29 cellular contexts compared by ENCODE assay signal in genomic region chr1:208134491-208134890, GRCh38.
A peak's percentile ranks its signal among the peaks of the same experiment; 100 is the strongest.
DNase-seq lines count a peak whose midpoint lies in the region; ATAC-seq and TF ChIP-seq lines count a peak whose summit lies in the region.
"Had no signal": no experiment of that assay in that cellular context is flagged by ENCODE, and none has a peak within 500 bp of the region (broad histone marks: within the 10 kb centered on the region; RNA-seq: fewer than 3 reads in every experiment).

No MANE protein-coding gene starts in this region.

- H3K36me3 Mint-ChIP-seq in GM23338 (ENCODE audit: low read depth) = no peaks in the 10 kb centered on the region
- H3K36me3 Mint-ChIP-seq: natural killer cell had no signal

- ATAC-seq in GM23338 = peak; percentile 22
- ATAC-seq in GM18502 (IDR thresholded peaks at IDR 0.05; ENCODE audit: poor library complexity, unreplicated experiment) = no peak
- ATAC-seq in HG02981 (IDR thresholded peaks at IDR 0.05; ENCODE audit: unreplicated experiment) = no peak
- ATAC-seq: activated T-helper 17 cell treated with anti-CD3 and anti-CD28 coated beads, Interleukin-2, amount 50 U/mL, for 72 hours; lower lobe of right lung; natural killer cell had no signal

- no peaks in the 10 kb centered on the region for H3K9me3 Mint-ChIP-seq in GM23338
- H3K9me3 Mint-ChIP-seq: activated CD4-positive, alpha-beta memory T cell treated with anti-CD3 and anti-CD28 coated beads, Interleukin-2, amount 10 ng/mL, durations not matched to agents 7 days and 5 days; activated T-helper 17 cell treated with anti-CD3 and anti-CD28 coated beads, Interleukin-2, amount 50 U/mL, for 72 hours; natural killer cell; T-helper 1 cell treated with Interleukin-12 subunit alpha and Interleukin-12 subunit beta and Interleukin-4 antibody, amounts not matched to agents 30 μg/mL and 1 μg/mL, for 36 hours had no signal

- TF ChIP-seq CTCF in GM23338 (conservative IDR thresholded peaks at IDR 0.05; ENCODE audit: low read depth in 2 of 2) = no peak

- H3K27me3 Mint-ChIP-seq in GM23338 (ENCODE audit: insufficient read depth, low read depth, poor library complexity) = peaks cover 11% of the 10 kb centered on the region

- DNase-seq in GM23338 (ENCODE audit: low spot score) (peak; percentile 35), SK-N-MC (ENCODE audit: low read depth, low spot score) (no peak), iPS-NIHi7 (ENCODE audit: extremely low spot score) (peak; percentile 49), cerebellar nuclear complex (lab: John Stamatoyannopoulos, UW) (no peak)
- DNase-seq: activated CD4-positive, alpha-beta memory T cell treated with anti-CD3 and anti-CD28 coated beads, Interleukin-2, amount 10 ng/mL, durations not matched to agents 7 days and 5 days; activated CD4-positive, alpha-beta T cell treated with anti-CD3 and anti-CD28 coated beads for 1 hour; activated CD8-positive, alpha-beta memory T cell treated with anti-CD3 and anti-CD28 coated beads, Interleukin-2, amount 50 U/mL, for 48 hours; activated naive CD4-positive, alpha-beta T cell treated with anti-CD3 and anti-CD28 coated beads, Interleukin-2, amount 50 U/mL, for 16 hours; amygdala; Caco-2; dermis blood vessel endothelial cell; DMS79 treated with DMSO at 0.1 percent for 48 hours; glutamatergic neuron; Kasumi-1; lower lobe of right lung; natural killer cell; NCI-H1436 treated with DMSO at 0.1 percent for 48 hours; NCI-H2227 treated with DMSO at 0.1 percent for 48 hours; NCI-H748 treated with DMSO at 0.1 percent for 48 hours; SK-N-SH; spleen had no signal

- H3K27ac ChIP-seq in GM23338 (ENCODE audit: low read depth) = no peak overlapping the region
- H3K27ac ChIP-seq in SK-N-MC = peak overlapping the region; percentile 64
- H3K27ac ChIP-seq in skeletal muscle tissue (ENCODE audit: low read depth, low read length) = peak overlapping the region; percentile 51
- H3K27ac ChIP-seq: cardiac muscle cell, lower lobe of right lung, right atrium auricular region, spleen had no signal

- H3K4me1 ChIP-seq in GM23338 (ENCODE audit: insufficient read depth) (peaks cover 36% of the 10 kb centered on the region), skeletal muscle tissue (ENCODE audit: control insufficient read depth in 3 of 3, insufficient read depth in 3 of 3, low read length in 3 of 3) (peaks cover 51 to 72% (median 57%) of the 10 kb centered on the region in 3 donors)

- no peaks in the 10 kb centered on the region for H3K79me2 ChIP-seq in GM23338 (replicated peaks; ENCODE audit: insufficient read depth)

- H3K36me3 ChIP-seq in GM23338 (ENCODE audit: insufficient read depth) (no peaks in the 10 kb centered on the region), SK-N-MC (ENCODE audit: insufficient read depth, low read length) (no peaks in the 10 kb centered on the region), skeletal muscle tissue (ENCODE audit: control insufficient read depth in 3 of 3, insufficient read depth in 3 of 3, low read length in 3 of 3) (peaks cover 0 to 7% (median 0%) of the 10 kb centered on the region in 3 donors)
- H3K36me3 ChIP-seq: cardiac muscle cell, ovary, right atrium auricular region, spleen had no signal

- H3K27me3 ChIP-seq in GM23338 (ENCODE audit: insufficient read depth) (peaks cover 10% of the 10 kb centered on the region), skeletal muscle tissue (ENCODE audit: control insufficient read depth in 3 of 3, insufficient read depth in 3 of 3, low read length in 3 of 3) (no peaks in the 10 kb centered on the region)
- H3K27me3 ChIP-seq: cardiac muscle cell, ovary, right atrium auricular region had no signal

- H3K4me1 Mint-ChIP-seq in GM23338 = peaks cover 48% of the 10 kb centered on the region
- H3K4me1 Mint-ChIP-seq: activated T-helper 17 cell treated with anti-CD3 and anti-CD28 coated beads, Interleukin-2, amount 50 U/mL, for 72 hours had no signal

- H3F3A ChIP-seq in GM23338 (replicated peaks; ENCODE audit: low read depth) = no peaks in the 10 kb centered on the region

- no peak overlapping the region for H3K27ac Mint-ChIP-seq in GM23338
- H3K27ac Mint-ChIP-seq: activated CD4-positive, alpha-beta memory T cell treated with anti-CD3 and anti-CD28 coated beads, Interleukin-2, amount 10 ng/mL, durations not matched to agents 7 days and 5 days; activated T-helper 17 cell treated with anti-CD3 and anti-CD28 coated beads, Interleukin-2, amount 50 U/mL, for 72 hours; natural killer cell; T-helper 1 cell treated with Interleukin-12 subunit alpha and Interleukin-12 subunit beta and Interleukin-4 antibody, amounts not matched to agents 30 μg/mL and 1 μg/mL, for 36 hours had no signal

- no peak overlapping the region for H3K4me2 ChIP-seq in GM23338
- H3K4me2 ChIP-seq: SK-N-SH had no signal

- H3K4me3 ChIP-seq in GM23338 (no peak overlapping the region), SK-N-MC (peak overlapping the region; percentile 12; the same call in 1 of the 2 replicates), skeletal muscle tissue (ENCODE audit: low read length in 3 of 3) (peak overlapping the region in 1 of 3 donors; percentile 2)
- H3K4me3 ChIP-seq: cardiac muscle cell, lower lobe of right lung, ovary, right atrium auricular region, spleen had no signal

- H3K4me3 Mint-ChIP-seq in GM23338 = no peak overlapping the region; the same call in 2 of the 3 replicates
- H3K4me3 Mint-ChIP-seq: activated CD4-positive, alpha-beta memory T cell treated with anti-CD3 and anti-CD28 coated beads, Interleukin-2, amount 10 ng/mL, durations not matched to agents 7 days and 5 days; activated T-helper 17 cell treated with anti-CD3 and anti-CD28 coated beads, Interleukin-2, amount 50 U/mL, for 72 hours; natural killer cell; T-helper 1 cell treated with Interleukin-12 subunit alpha and Interleukin-12 subunit beta and Interleukin-4 antibody, amounts not matched to agents 30 μg/mL and 1 μg/mL, for 36 hours had no signal

- H3K9me2 ChIP-seq in GM23338 (ENCODE audit: insufficient read depth) = no peaks in the 10 kb centered on the region
- H3K9me2 ChIP-seq: SK-N-SH had no signal

- H2AFZ ChIP-seq in GM23338 = peak overlapping the region; percentile 66; the same call in 1 of the 2 replicates

- H4K20me1 ChIP-seq in GM23338 (replicated peaks; ENCODE audit: insufficient read depth) = no peaks in the 10 kb centered on the region

- H3K9me3 ChIP-seq in SK-N-MC (ENCODE audit: low read depth, low read length) (no peaks in the 10 kb centered on the region), skeletal muscle tissue (ENCODE audit: control insufficient read depth in 3 of 3, low read length in 3 of 3) (no peaks in the 10 kb centered on the region)
- H3K9me3 ChIP-seq: Caco-2, lower lobe of right lung, ovary, right atrium auricular region, SK-N-SH, spleen had no signal

- H3K9ac ChIP-seq in SK-N-MC (ENCODE audit: insufficient read length) = no peak overlapping the region
- peak overlapping the region in 2 of 3 donors; percentile 55 to 57 for H3K9ac ChIP-seq in skeletal muscle tissue (ENCODE audit: low read depth in 1 of 3, low read length in 3 of 3)
- H3K9ac ChIP-seq: SK-N-SH had no signal

TF ChIP-seq in GM23338, 12 proteins besides CTCF, POLR2A, EP300 and RAD21 (continues in another document):
- TF ChIP-seq EZH2phosphoT487 (IDR thresholded peaks at IDR 0.05; ENCODE audit: unreplicated experiment) (no peak), ZNF114 (CRISPR knock-in tag; IDR thresholded peaks at IDR 0.05) (no peak), JUNB (IDR thresholded peaks at IDR 0.05; ENCODE audit: unreplicated experiment) (no peak), POLR2AphosphoS5 (IDR thresholded peaks at IDR 0.05; ENCODE audit: low read depth) (no peak), STAT1 (IDR thresholded peaks at IDR 0.05; ENCODE audit: unreplicated experiment) (no peak), EZH2 (IDR thresholded peaks at IDR 0.05; ENCODE audit: low read depth, unreplicated experiment) (no peak), NANOG (IDR thresholded peaks at IDR 0.05; ENCODE audit: borderline replicate concordance) (no peak), CREB1 (CRISPR knock-in tag; IDR thresholded peaks at IDR 0.05; ENCODE audit: low read depth) (no peak)
- TF ChIP-seq, protein P1, sequence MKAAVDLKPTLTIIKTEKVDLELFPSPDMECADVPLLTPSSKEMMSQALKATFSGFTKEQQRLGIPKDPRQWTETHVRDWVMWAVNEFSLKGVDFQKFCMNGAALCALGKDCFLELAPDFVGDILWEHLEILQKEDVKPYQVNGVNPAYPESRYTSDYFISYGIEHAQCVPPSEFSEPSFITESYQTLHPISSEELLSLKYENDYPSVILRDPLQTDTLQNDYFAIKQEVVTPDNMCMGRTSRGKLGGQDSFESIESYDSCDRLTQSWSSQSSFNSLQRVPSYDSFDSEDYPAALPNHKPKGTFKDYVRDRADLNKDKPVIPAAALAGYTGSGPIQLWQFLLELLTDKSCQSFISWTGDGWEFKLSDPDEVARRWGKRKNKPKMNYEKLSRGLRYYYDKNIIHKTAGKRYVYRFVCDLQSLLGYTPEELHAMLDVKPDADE (IDR thresholded peaks at IDR 0.05) = no peak

Comparison
In these comparisons a context has a peak if more than half of its experiments do, and no peak if none do; other contexts are left out.
1. DNase-seq: peak in GM23338 (single experiment) and iPS-NIHi7 (single experiment); none in SK-N-MC (single experiment) and cerebellar nuclear complex (0 of 2).